8 cellular contexts compared by ENCODE assay signal in the genomic region with DNA sequence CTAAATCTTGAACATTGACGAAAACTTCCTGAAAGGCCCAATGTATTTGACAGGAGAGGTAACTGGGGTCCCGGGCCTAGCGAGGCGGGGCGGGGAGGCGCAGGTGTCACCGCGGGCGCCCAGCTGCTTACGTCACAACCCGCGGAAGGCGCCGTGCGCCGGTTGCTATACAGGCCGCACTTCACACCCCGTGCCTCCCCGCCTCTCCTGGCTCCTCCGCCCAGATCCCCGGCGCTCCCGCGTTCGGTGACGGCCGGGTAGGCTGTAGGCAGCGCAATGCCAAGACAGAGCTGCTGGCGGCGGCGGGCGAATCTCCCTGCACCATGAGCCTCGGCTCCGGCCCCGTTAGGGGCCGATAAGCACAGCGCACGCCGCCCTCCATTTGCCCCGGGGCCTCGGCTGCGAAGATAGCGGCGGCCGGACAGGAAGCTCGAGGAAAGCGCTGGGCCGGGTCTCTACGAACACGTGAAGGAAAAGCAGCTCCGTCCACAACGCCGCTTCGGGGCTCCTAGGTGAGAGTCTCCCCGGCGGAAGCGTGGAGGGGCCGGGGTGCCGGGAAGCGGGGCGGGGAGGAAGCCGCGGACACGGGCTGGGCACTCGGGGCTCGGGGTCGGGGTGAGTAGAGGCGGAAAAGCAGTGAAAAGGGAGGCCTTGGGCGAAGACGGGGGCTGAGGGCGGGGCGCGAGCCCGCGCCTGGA. TPM values are rescaled to one million over a fixed set of nuclear protein-coding genes. Genes with fewer than 3 reads are reported as not detected.
DNase-seq lines count a peak whose midpoint lies in the region; ATAC-seq and TF ChIP-seq lines count a peak whose summit lies in the region.

A gene with protein sequence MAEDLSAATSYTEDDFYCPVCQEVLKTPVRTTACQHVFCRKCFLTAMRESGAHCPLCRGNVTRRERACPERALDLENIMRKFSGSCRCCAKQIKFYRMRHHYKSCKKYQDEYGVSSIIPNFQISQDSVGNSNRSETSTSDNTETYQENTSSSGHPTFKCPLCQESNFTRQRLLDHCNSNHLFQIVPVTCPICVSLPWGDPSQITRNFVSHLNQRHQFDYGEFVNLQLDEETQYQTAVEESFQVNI (plus strand): TSS at position 151 of the 698 bp plus-strand sequence. CDS start 903 bp downstream, outside the sequence.

- no peak for TF ChIP-seq CTCF in lower lobe of right lung (IDR thresholded peaks at IDR 0.05)

- H3K27ac Mint-ChIP-seq in activated CD4-positive, alpha-beta memory T cell treated with anti-CD3 and anti-CD28 coated beads, Interleukin-2, amount 10 ng/mL, durations not matched to agents 7 days and 5 days: peak within 1 kb of the TSS; percentile 97

- POLR2A ChIA-PET in activated CD4-positive, alpha-beta memory T cell treated with anti-CD3 and anti-CD28 coated beads, Interleukin-2, amount 10 ng/mL, durations not matched to agents 7 days and 5 days (lab: Charles Lee): interaction anchor here (0.6 to 6.3 kb wide), 23 partner anchors 9 to 149 kb away, joined by 3 to 166 read pairs (median 5); partner anchors contain the start of genes RNF125 and TRAPPC8

- H3K9me3 Mint-ChIP-seq in activated CD4-positive, alpha-beta memory T cell treated with anti-CD3 and anti-CD28 coated beads, Interleukin-2, amount 10 ng/mL, durations not matched to agents 7 days and 5 days: no peaks in the 10 kb centered on the region

- peaks cover 7% of the 10 kb centered on the region for H3K36me3 ChIP-seq in lower lobe of right lung

- ATAC-seq in GM19452 (IDR thresholded peaks at IDR 0.05; ENCODE audit: unreplicated experiment) (peak; percentile 53), HG03575 (IDR thresholded peaks at IDR 0.05; ENCODE audit: extremely low read depth, insufficient number of reproducible peaks, low FRiP score, unreplicated experiment) (peak; percentile 26), lower lobe of right lung (peak; percentile 85 to 86)

- peaks cover 46% of the 10 kb centered on the region for H3K4me1 Mint-ChIP-seq in activated CD4-positive, alpha-beta memory T cell treated with anti-CD3 and anti-CD28 coated beads, Interleukin-2, amount 10 ng/mL, durations not matched to agents 7 days and 5 days

- H3K27me3 Mint-ChIP-seq in activated CD4-positive, alpha-beta memory T cell treated with anti-CD3 and anti-CD28 coated beads, Interleukin-2, amount 10 ng/mL, durations not matched to agents 7 days and 5 days: no peaks in the 10 kb centered on the region

- intact Hi-C loops in lower lobe of right lung (cut with DNase I): no loop called here

- H3K4me3 ChIP-seq in lower lobe of right lung: peak within 1 kb of the TSS; percentile 94

- peak within 1 kb of the TSS; percentile 100 for H3K27ac ChIP-seq in lower lobe of right lung

- H3K9me3 ChIP-seq in lower lobe of right lung: no peaks in the 10 kb centered on the region

- DNase-seq in CD1c-positive myeloid dendritic cell (ENCODE audit: extremely low spot score) (peak; percentile 89), NCI-H82 treated with DMSO at 0.1 percent for 48 hours (lab: John Stamatoyannopoulos, UW; ENCODE audit: unreplicated experiment) (peak; percentile 34), ecto neural progenitor cell (ENCODE audit: low spot score) (peak; percentile 89), lower lobe of right lung (peak; percentile 95)
- peak; percentile 89 for DNase-seq in activated CD4-positive, alpha-beta memory T cell treated with anti-CD3 and anti-CD28 coated beads, Interleukin-2, amount 10 ng/mL, durations not matched to agents 7 days and 5 days
- peak; percentile 74 to 86 (median 75) for DNase-seq in stimulated activated CD4-positive, alpha-beta T cell treated with anti-CD3 and anti-CD28 coated beads, TNF-alpha, amount 100 ng/mL, for 24 hours (ENCODE audit: low read depth in 3 of 3)

- no peaks in the 10 kb centered on the region for H3K27me3 ChIP-seq in lower lobe of right lung (ENCODE audit: low read depth)

- CTCF ChIA-PET in activated CD4-positive, alpha-beta memory T cell treated with anti-CD3 and anti-CD28 coated beads, Interleukin-2, amount 10 ng/mL, durations not matched to agents 7 days and 5 days (lab: Charles Lee): interaction anchor here (0.7 to 1.7 kb wide), 5 partner anchors 12 to 272 kb away, joined by 3 to 6 read pairs (median 4); partner anchors contain the start of gene RNF125

- H3K4me3 Mint-ChIP-seq in activated CD4-positive, alpha-beta memory T cell treated with anti-CD3 and anti-CD28 coated beads, Interleukin-2, amount 10 ng/mL, durations not matched to agents 7 days and 5 days: peak within 1 kb of the TSS; percentile 96

- peaks cover 39% of the 10 kb centered on the region for H3K4me1 ChIP-seq in lower lobe of right lung

- peaks cover 48% of the 10 kb centered on the region for H3K36me3 Mint-ChIP-seq in activated CD4-positive, alpha-beta memory T cell treated with anti-CD3 and anti-CD28 coated beads, Interleukin-2, amount 10 ng/mL, durations not matched to agents 7 days and 5 days (ENCODE audit: low read depth)

RNA-seq across cellular contexts. Expression of the gene that starts here (rescaled TPM):
- total RNA-seq in activated CD4-positive, alpha-beta memory T cell treated with anti-CD3 and anti-CD28 coated beads, Interleukin-2, amount 10 ng/mL, durations not matched to agents 7 days and 5 days: 10 to 100 TPM; 64.6 to 67.0 TPM
- total RNA-seq in lower lobe of right lung: 31.0 TPM

Comparison
In these comparisons a context has a peak if more than half of its experiments do, and no peak if none do; other contexts are left out.
1. Peak in every context shown above with its lines: DNase-seq, ATAC-seq, H3K4me3 ChIP-seq and H3K27ac ChIP-seq.
2. DNase-seq: peak in every context shown above with its lines; median percentile 95 in lower lobe of right lung; 89 in CD1c-positive myeloid dendritic cell; 89 in activated CD4-positive, alpha-beta memory T cell treated with anti-CD3 and anti-CD28 coated beads, Interleukin-2, amount 10 ng/mL, durations not matched to agents 7 days and 5 days; 89 in ecto neural progenitor cell; 75 in stimulated activated CD4-positive, alpha-beta T cell treated with anti-CD3 and anti-CD28 coated beads, TNF-alpha, amount 100 ng/mL, for 24 hours; 34 in NCI-H82 treated with DMSO at 0.1 percent for 48 hours.
3. ATAC-seq: peak in every context shown above with its lines; median percentile 86 in lower lobe of right lung; 53 in GM19452; 26 in HG03575.